Comparison of ENCODE assay signal across 8 cellular contexts in the genomic region with DNA sequence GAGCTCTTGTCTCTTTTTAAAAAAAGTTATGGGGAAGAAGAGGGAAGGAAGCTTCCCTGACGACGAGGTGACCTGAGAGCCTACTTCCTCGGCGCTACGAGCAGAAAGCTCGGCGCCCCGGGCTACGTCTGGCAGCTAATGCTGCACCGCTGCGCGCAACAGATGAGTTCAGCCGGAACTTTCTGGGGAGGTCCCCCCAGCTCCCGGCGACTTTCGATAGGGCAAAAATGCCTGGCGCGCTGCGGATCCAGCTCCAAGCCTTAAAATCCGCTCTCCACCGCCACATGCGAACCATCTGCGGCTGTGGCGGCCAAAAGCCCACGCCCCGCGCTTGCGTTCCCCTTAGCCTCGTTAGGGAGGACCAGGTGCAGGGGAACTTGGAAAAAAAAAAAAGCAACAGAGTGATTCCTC. TPM values are rescaled to one million over a fixed set of nuclear protein-coding genes. Genes with fewer than 3 reads are reported as not detected.
DNase-seq lines count a peak whose midpoint lies in the region; ATAC-seq and TF ChIP-seq lines count a peak whose summit lies in the region.

No MANE protein-coding gene starts in this region.

- H4K8ac ChIP-seq in H9 (replicated peaks; ENCODE audit: insufficient read length, low read depth, low read length) = no peak overlapping the region

- peak overlapping the region; percentile 84; the same call in 1 of the 2 replicates for H3K14ac ChIP-seq in H9 (ENCODE audit: insufficient read depth, low read length)

- H3K23me2 ChIP-seq in H9 (ENCODE audit: insufficient read length, low read depth, low read length, poor library complexity, severe bottlenecking) = peaks cover 7% of the 10 kb centered on the region

- H4K91ac ChIP-seq in H9 (ENCODE audit: insufficient read length, low read depth, low read length) = no peak overlapping the region

- no peak overlapping the region for H4K5ac ChIP-seq in H9 (ENCODE audit: insufficient read length, low read depth, low read length)

- ATAC-seq in central memory CD8-positive, alpha-beta T cell (replicated peaks; ENCODE audit: extremely low read depth, poor library complexity, severe bottlenecking) = peak; percentile 65

- H3K4me1 Mint-ChIP-seq in H9 = peaks cover 18 to 21% of the 10 kb centered on the region in 2 experiments
- H3K4me1 Mint-ChIP-seq in central memory CD8-positive, alpha-beta T cell = peaks cover 32% of the 10 kb centered on the region

- H3K9ac ChIP-seq in H9 (ENCODE audit: extremely low read depth, insufficient read length, low read length) = peak overlapping the region; percentile 73

- DNase-seq in GM03348 (ENCODE audit: low spot score) (peak; percentile 72), H9 (peak; percentile 71), NCI-H128 (lab: John Stamatoyannopoulos, UW; ENCODE audit: unreplicated experiment) (peak; percentile 2), kidney glomerular epithelial cell (lab: John Stamatoyannopoulos, UW) (peak; percentile 41), middle frontal gyrus (ENCODE audit: extremely low spot score, low spot score) (no peak)
- DNase-seq in activated CD4-positive, CD25-positive, alpha-beta regulatory T cell treated with anti-CD3 and anti-CD28 coated beads, Interleukin-2, amount 50 U/mL, for 16 hours (ENCODE audit: low read depth, low spot score) = peak; percentile 40
- DNase-seq in central memory CD8-positive, alpha-beta T cell (ENCODE audit: low spot score in 2 of 2) = peak; percentile 50 to 63
- DNase-seq in stimulated activated CD4-positive, alpha-beta T cell treated with anti-CD3 and anti-CD28 coated beads, Interleukin-2, amount 100 ng/mL, for 24 hours = peak; percentile 73 to 76

- no peak overlapping the region for H2BK120ac ChIP-seq in H9 (ENCODE audit: low read depth, low read length, poor library complexity, severe bottlenecking)

- no peak overlapping the region for H3K27ac ChIP-seq in H9 (ENCODE audit: insufficient read length, low read depth, low read length)

- no peaks in the 10 kb centered on the region for H3K79me2 ChIP-seq in H9 (ENCODE audit: insufficient read depth, low read length)

- no peak overlapping the region for H2AK5ac ChIP-seq in H9 (ENCODE audit: insufficient read length, low read length)

- H3K27me3 ChIP-seq in H9 (ENCODE audit: insufficient read depth, low read length) = no peaks in the 10 kb centered on the region

- no peak overlapping the region for H2BK12ac ChIP-seq in H9 (ENCODE audit: insufficient read length, low read depth, low read length)

- peak overlapping the region; percentile 78 for H3K4me2 ChIP-seq in H9 (ENCODE audit: insufficient read depth, insufficient read length, low read length)

- no peaks in the 10 kb centered on the region for H3K27me3 Mint-ChIP-seq in H9 (ENCODE audit: low read depth)
- H3K27me3 Mint-ChIP-seq in central memory CD8-positive, alpha-beta T cell = no peaks in the 10 kb centered on the region

- H3K4ac ChIP-seq in H9 (ENCODE audit: low read depth, low read length) = no peak overlapping the region

- H3K56ac ChIP-seq in H9 (ENCODE audit: insufficient read length, low read depth, low read length) = no peak overlapping the region

- no peak for TF ChIP-seq CTCF in H9 (conservative IDR thresholded peaks at IDR 0.05)

- no peak overlapping the region for H2BK20ac ChIP-seq in H9 (ENCODE audit: low read depth, low read length, poor library complexity, severe bottlenecking)

- H3K23ac ChIP-seq in H9 (ENCODE audit: insufficient read length, low read depth, low read length) = no peak overlapping the region

- no peak overlapping the region for H3T11ph ChIP-seq in H9 (ENCODE audit: low read length)

- H3K27ac Mint-ChIP-seq in H9 = peak overlapping the region; percentile 83 to 98 (median 87); a peak in 6 of 7 replicates
- H3K27ac Mint-ChIP-seq in central memory CD8-positive, alpha-beta T cell (ENCODE audit: low read depth) = peak overlapping the region; percentile 98

- no peaks in the 10 kb centered on the region for H4K20me1 ChIP-seq in H9 (ENCODE audit: control insufficient read depth, insufficient read depth, insufficient read length)

- H2BK15ac ChIP-seq in H9 (ENCODE audit: low read depth, low read length) = no peak overlapping the region

- H3K9me3 Mint-ChIP-seq in H9 = no peaks in the 10 kb centered on the region
- no peaks in the 10 kb centered on the region for H3K9me3 Mint-ChIP-seq in central memory CD8-positive, alpha-beta T cell

- H3K18ac ChIP-seq in H9 (ENCODE audit: insufficient read length, low read depth, low read length) = peak overlapping the region; percentile 81

- H3K79me1 ChIP-seq in H9 (ENCODE audit: insufficient read depth, low read depth, low read length, poor library complexity, severe bottlenecking) = no peaks in the 10 kb centered on the region

- no peaks in the 10 kb centered on the region for H3K4me1 ChIP-seq in H9 (ENCODE audit: insufficient read depth, low read length)

- no peak overlapping the region for H2AFZ ChIP-seq in H9 (ENCODE audit: low read length)

- WGBS in H9 (ENCODE audit: extremely low coverage, insufficient read length, low lambda C conversion rate) = no CpG with 5 or more reads among the region's 29 CpGs

- H3K36me3 Mint-ChIP-seq in H9 (ENCODE audit: insufficient read depth in 1 of 3, low read depth in 3 of 3) = no peaks in the 10 kb centered on the region
- peaks cover 20% of the 10 kb centered on the region for H3K36me3 Mint-ChIP-seq in central memory CD8-positive, alpha-beta T cell (ENCODE audit: insufficient read depth)

- no peaks in the 10 kb centered on the region for H3K9me3 ChIP-seq in H9 (ENCODE audit: control insufficient read depth, low read depth, low read length)

- no peak overlapping the region for H2BK5ac ChIP-seq in H9 (ENCODE audit: insufficient read length, low read length)

- peak overlapping the region; percentile 94 to 95 for H3K4me3 Mint-ChIP-seq in H9
- peak overlapping the region; percentile 93 for H3K4me3 Mint-ChIP-seq in central memory CD8-positive, alpha-beta T cell

RNA-seq across cellular contexts. Expression of gene P4HA1, which starts 0.6 kb away (rescaled TPM):
- total RNA-seq in H9 (2021) = 47.8 and 48.6 TPM in 2 replicates

RNA-seq across cellular contexts. Expression of gene NUDT13, which starts 14.2 kb away (rescaled TPM):
- 1.5 and 1.6 TPM in 2 replicates for total RNA-seq in H9 (2021)
